Comparison of ENCODE assay signal across 8 cellular contexts in genomic region chr5:172005708-172006377, GRCh38. TPM values are rescaled to one million over a fixed set of nuclear protein-coding genes. Genes with fewer than 3 reads are reported as not detected.
DNase-seq lines count a peak whose midpoint lies in the region; ATAC-seq and TF ChIP-seq lines count a peak whose summit lies in the region.

No MANE protein-coding gene starts in this region.

- ATAC-seq in GM21515 (IDR thresholded peaks at IDR 0.05; ENCODE audit: unreplicated experiment): peak; percentile 8
- ATAC-seq in aorta (ENCODE audit: low FRiP score): peak; percentile 34

- H3K27me3 Mint-ChIP-seq in CD14-positive monocyte (ENCODE audit: low read depth in 3 of 3) (no peaks in the 10 kb centered on the region), neural crest cell (ENCODE audit: low read depth) (no peaks in the 10 kb centered on the region)

- H3K4me1 Mint-ChIP-seq in CD14-positive monocyte: peaks cover 47% of the 10 kb centered on the region
- H3K4me1 Mint-ChIP-seq in neural crest cell: peaks cover 34% of the 10 kb centered on the region

- WGBS in aorta, 2 donors: 0% methylated on average over 34 to 38 of the region's 38 CpGs

- H3K36me3 Mint-ChIP-seq in CD14-positive monocyte: no peaks in the 10 kb centered on the region
- no peaks in the 10 kb centered on the region for H3K36me3 Mint-ChIP-seq in neural crest cell (ENCODE audit: low read depth)

- peak overlapping the region; percentile 86 to 98 for H3K4me3 Mint-ChIP-seq in CD14-positive monocyte
- peak overlapping the region; percentile 96 for H3K4me3 Mint-ChIP-seq in neural crest cell

- peaks cover 15% of the 10 kb centered on the region; the same call in 1 of the 2 replicates for H4K20me1 ChIP-seq in MM.1S (ENCODE audit: insufficient read depth, low read length)

- DNase-seq in CD14-positive monocyte (ENCODE audit: low spot score) (no peak), MM.1S (no peak), fibroblast of the aortic adventitia (ENCODE audit: low read depth) (no peak), neural crest cell (ENCODE audit: low read depth, low spot score) (peak; percentile 33), aorta (peak in 1 of 2 donors; percentile 75), NCI-H774 (lab: John Stamatoyannopoulos, UW) (no peak)
- DNase-seq in activated T-helper 9 cell treated with anti-CD3 and anti-CD28 coated beads, Interleukin-2, amount 50 U/mL, for 16 hours (ENCODE audit: low read depth): peak; percentile 11

- no peaks in the 10 kb centered on the region for H3K9me2 ChIP-seq in MM.1S (replicated peaks; ENCODE audit: insufficient read depth, low read length)

- H3K27ac Mint-ChIP-seq in CD14-positive monocyte: peak overlapping the region; percentile 87 to 98 (median 95)
- peak overlapping the region; percentile 97 for H3K27ac Mint-ChIP-seq in neural crest cell (ENCODE audit: unreplicated experiment)

- H3K36me3 ChIP-seq in MM.1S (replicated peaks; ENCODE audit: insufficient read depth, low read length) (no peaks in the 10 kb centered on the region), aorta (ENCODE audit: control insufficient read depth in 1 of 2, insufficient read depth in 2 of 2, low read length in 1 of 2) (no peaks in the 10 kb centered on the region)

- H3F3A ChIP-seq in MM.1S (ENCODE audit: insufficient read depth, low read length): peaks cover 13% of the 10 kb centered on the region

- intact Hi-C loops in CD14-positive monocyte (cut with micrococcal nuclease) (loop anchor here (5.0 to 10.0 kb wide), 3 partner anchors 99 to 619 kb away; partner anchors contain the start of genes NPM1 (in 1 of the 2) and UBTD2 (in 1 of the 2)), aorta (cut with DNase I) (loop anchor here in 1 of 2 donors (5.0 to 10.0 kb wide), 3 partner anchors 34 to 279 kb away; partner anchors contain the start of gene UBTD2)

- no peaks in the 10 kb centered on the region for H3K9me3 ChIP-seq in MM.1S (replicated peaks; ENCODE audit: insufficient read depth, low read length)
- no peaks in the 10 kb centered on the region for H3K9me3 ChIP-seq in aorta (ENCODE audit: control insufficient read depth, low read length)

- peak overlapping the region; percentile 88 for H3K9ac ChIP-seq in MM.1S (ENCODE audit: low read length)

- H3K79me2 ChIP-seq in MM.1S (ENCODE audit: low read length): peaks cover 64% of the 10 kb centered on the region

- H3K27me3 ChIP-seq in MM.1S (replicated peaks; ENCODE audit: insufficient read depth, low read length) (no peaks in the 10 kb centered on the region), aorta (ENCODE audit: control insufficient read depth in 1 of 2, insufficient read depth in 2 of 2, low read length in 1 of 2) (no peaks in the 10 kb centered on the region)

- H3K27ac ChIP-seq in MM.1S (ENCODE audit: low read length): peak overlapping the region; percentile 80; the same call in 1 of the 2 replicates
- peak overlapping the region; percentile 92 to 96 for H3K27ac ChIP-seq in aorta (ENCODE audit: low read depth in 1 of 2, low read length in 2 of 2)

- H3K9me3 Mint-ChIP-seq in CD14-positive monocyte (peaks cover 0 to 2% (median 0%) of the 10 kb centered on the region in 7 donors), neural crest cell (no peaks in the 10 kb centered on the region)

- H2AFZ ChIP-seq in MM.1S (ENCODE audit: low read length): peak overlapping the region; percentile 92

- H3K4me2 ChIP-seq in MM.1S (ENCODE audit: low read depth, low read length): peak overlapping the region; percentile 97

- peak overlapping the region; percentile 98 for H3K4me3 ChIP-seq in MM.1S (ENCODE audit: low read length)
- H3K4me3 ChIP-seq in fibroblast of the aortic adventitia (ENCODE audit: low read depth, low read length): peak overlapping the region; percentile 94
- peak overlapping the region; percentile 78 to 92 for H3K4me3 ChIP-seq in aorta (ENCODE audit: low read length in 2 of 2)

- peaks cover 16% of the 10 kb centered on the region for H3K4me1 ChIP-seq in MM.1S (ENCODE audit: low read length)
- no peaks in the 10 kb centered on the region for H3K4me1 ChIP-seq in aorta (ENCODE audit: control insufficient read depth in 1 of 2, insufficient read depth in 2 of 2, low read length in 2 of 2)

- TF ChIP-seq CTCF in CD14-positive monocyte (IDR thresholded peaks at IDR 0.05) (no peak), MM.1S (IDR thresholded peaks at IDR 0.05; ENCODE audit: low read length) (no peak), fibroblast of the aortic adventitia (IDR thresholded peaks at IDR 0.05; ENCODE audit: insufficient read depth, low read length) (no peak), neural crest cell (conservative IDR thresholded peaks at IDR 0.05) (no peak)

RNA-seq across cellular contexts. Expression of gene FBXW11, which starts 0.6 kb away (rescaled TPM):
- polyA plus RNA-seq in CD14-positive monocyte (10 to 100 TPM; 18.2 to 24.5 TPM), aorta (10 to 100 TPM; 13.5 to 18.7 TPM)
- total RNA-seq in fibroblast of the aortic adventitia (ENCODE audit: low replicate concordance) (64.8 and 68.4 TPM in 2 replicates), neural crest cell (64.1 and 66.6 TPM in 2 replicates), aorta (10 to 100 TPM; 63.1 to 64.0 TPM)

Comparison
In these comparisons a context has a peak if more than half of its experiments do, and no peak if none do; other contexts are left out.
1. DNase-seq: peak in activated T-helper 9 cell treated with anti-CD3 and anti-CD28 coated beads, Interleukin-2, amount 50 U/mL, for 16 hours (single experiment) and neural crest cell (single experiment); none in CD14-positive monocyte (single experiment), MM.1S (single experiment), fibroblast of the aortic adventitia (single experiment) and NCI-H774 (single experiment).
2. Peak in every context shown above with its lines, with median percentiles within 50 percentile points of each other: H3K4me3 ChIP-seq.